Comparison of ENCODE assay signal across 39 cellular contexts in the genomic region with DNA sequence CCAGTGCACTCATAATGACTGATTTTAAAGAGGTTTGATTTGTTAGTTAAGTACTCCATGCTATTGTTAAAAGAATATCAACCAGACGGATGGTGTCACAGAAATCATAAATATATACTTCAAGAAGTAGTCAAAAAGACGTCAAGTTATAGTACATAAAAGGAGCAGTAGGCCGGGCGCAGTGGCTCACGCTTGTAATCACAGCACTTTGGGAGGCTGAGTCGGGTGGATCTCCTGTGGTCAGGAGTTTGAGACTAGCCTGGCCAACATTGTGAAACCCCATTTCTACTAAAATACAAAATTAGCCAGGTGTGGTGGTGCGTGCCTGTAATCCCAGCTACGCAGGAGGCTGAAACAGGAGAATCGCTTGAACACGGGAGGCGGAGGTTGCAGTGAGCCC.
"Had no signal": no experiment of that assay in that cellular context is flagged by ENCODE, and none has a peak within 500 bp of the region (broad histone marks: within the 10 kb centered on the region; RNA-seq: fewer than 3 reads in every experiment).

No MANE protein-coding gene starts in this region.

- H3K27ac Mint-ChIP-seq: activated CD4-positive, alpha-beta memory T cell treated with anti-CD3 and anti-CD28 coated beads, Interleukin-2, amount 10 ng/mL, durations not matched to agents 7 days and 5 days; activated CD4-positive, alpha-beta T cell treated with anti-CD3 and anti-CD28 coated beads for 36 hours; activated CD4-positive, alpha-beta T cell treated with anti-CD3 and anti-CD28 coated beads, Interleukin-2, amount 10 ng/mL, durations not matched to agents 7 days and 5 days; activated CD8-positive, alpha-beta memory T cell treated with anti-CD3 and anti-CD28 coated beads, Interleukin-2, amount 10 ng/mL, durations not matched to agents 7 days and 5 days; activated CD8-positive, alpha-beta T cell treated with anti-CD3 and anti-CD28 coated beads, Interleukin-2, amount 10 ng/mL, durations not matched to agents 7 days and 5 days; activated naive CD4-positive, alpha-beta T cell treated with anti-CD3 and anti-CD28 coated beads, Interleukin-2, amount 10 ng/mL, durations not matched to agents 7 days and 5 days; activated naive CD4-positive, alpha-beta T cell treated with anti-CD3 and anti-CD28 coated beads, Interleukin-2, amount 50 U/mL, for 24 hours; activated naive CD8-positive, alpha-beta T cell; activated naive CD8-positive, alpha-beta T cell treated with anti-CD3 and anti-CD28 coated beads, Interleukin-2, amount 10 ng/mL, durations not matched to agents 7 days and 5 days; activated naive CD8-positive, alpha-beta T cell treated with anti-CD3 and anti-CD28 coated beads, Interleukin-2, amount 50 U/mL, for 24 hours; activated T-helper 2 cell treated with anti-CD3 and anti-CD28 coated beads, Interferon-gamma antibody, Interleukin-2, Interleukin-4, amounts not matched to agents 10 μg/mL and 5 μg/mL and 100 μg/mL, durations not matched to agents 14 hours and 24 hours and 36 hours; brain; T-helper 1 cell treated with Interleukin-12 subunit alpha and Interleukin-12 subunit beta and Interleukin-4 antibody, amounts not matched to agents 30 μg/mL and 1 μg/mL, for 36 hours; T-helper 2 cell treated with Interferon-gamma antibody and Interleukin-4, amounts not matched to agents 5 μg/mL and 100 μg/mL, for 36 hours; WTC11 had no signal

- H3K27me3 ChIP-seq: ascending aorta, cardiac muscle cell had no signal

- H3K4me3 Mint-ChIP-seq: activated CD4-positive, alpha-beta memory T cell treated with anti-CD3 and anti-CD28 coated beads, Interleukin-2, amount 10 ng/mL, durations not matched to agents 7 days and 5 days; activated CD4-positive, alpha-beta T cell treated with anti-CD3 and anti-CD28 coated beads for 36 hours; activated CD4-positive, alpha-beta T cell treated with anti-CD3 and anti-CD28 coated beads, Interleukin-2, amount 10 ng/mL, durations not matched to agents 7 days and 5 days; activated CD8-positive, alpha-beta memory T cell treated with anti-CD3 and anti-CD28 coated beads, Interleukin-2, amount 10 ng/mL, durations not matched to agents 7 days and 5 days; activated CD8-positive, alpha-beta T cell treated with anti-CD3 and anti-CD28 coated beads, Interleukin-2, amount 10 ng/mL, durations not matched to agents 7 days and 5 days; activated naive CD4-positive, alpha-beta T cell treated with anti-CD3 and anti-CD28 coated beads, Interleukin-2, amount 10 ng/mL, durations not matched to agents 7 days and 5 days; activated naive CD4-positive, alpha-beta T cell treated with anti-CD3 and anti-CD28 coated beads, Interleukin-2, amount 50 U/mL, for 24 hours; activated naive CD8-positive, alpha-beta T cell; activated naive CD8-positive, alpha-beta T cell treated with anti-CD3 and anti-CD28 coated beads, Interleukin-2, amount 10 ng/mL, durations not matched to agents 7 days and 5 days; activated naive CD8-positive, alpha-beta T cell treated with anti-CD3 and anti-CD28 coated beads, Interleukin-2, amount 50 U/mL, for 24 hours; activated T-cell treated with anti-CD3 and anti-CD28 coated beads, Interleukin-2, amount 50 U/mL, for 4 hours; brain; central memory CD8-positive, alpha-beta T cell; T-helper 1 cell treated with Interleukin-12 subunit alpha and Interleukin-12 subunit beta and Interleukin-4 antibody, amounts not matched to agents 30 μg/mL and 1 μg/mL, for 36 hours; T-helper 2 cell treated with Interferon-gamma antibody and Interleukin-4, amounts not matched to agents 5 μg/mL and 100 μg/mL, for 36 hours; WTC11 had no signal

- ATAC-seq: activated CD4-positive, alpha-beta T cell treated with anti-CD3 and anti-CD28 coated beads for 36 hours; activated CD4-positive, CD25-positive, alpha-beta regulatory T cell treated with anti-CD3 and anti-CD28 coated beads, Interleukin-2, amount 50 U/mL, for 24 hours; activated CD8-positive, alpha-beta memory T cell treated with anti-CD3 and anti-CD28 coated beads, Interleukin-2, amount 10 ng/mL, durations not matched to agents 7 days and 5 days; activated CD8-positive, alpha-beta T cell treated with anti-CD3 and anti-CD28 coated beads, Interleukin-2, amount 10 ng/mL, durations not matched to agents 7 days and 5 days; activated naive CD8-positive, alpha-beta T cell treated with anti-CD3 and anti-CD28 coated beads, Interleukin-2, amount 50 U/mL, for 24 hours; activated T-cell treated with anti-CD3 and anti-CD28 coated beads, Interleukin-2, amount 50 U/mL, for 4 hours; WTC11 had no signal

- H3K4me1 Mint-ChIP-seq: activated CD4-positive, alpha-beta memory T cell treated with anti-CD3 and anti-CD28 coated beads, Interleukin-2, amount 10 ng/mL, durations not matched to agents 7 days and 5 days; activated CD4-positive, alpha-beta T cell treated with anti-CD3 and anti-CD28 coated beads for 36 hours; activated CD4-positive, alpha-beta T cell treated with anti-CD3 and anti-CD28 coated beads, Interleukin-2, amount 10 ng/mL, durations not matched to agents 7 days and 5 days; activated CD8-positive, alpha-beta memory T cell treated with anti-CD3 and anti-CD28 coated beads, Interleukin-2, amount 10 ng/mL, durations not matched to agents 7 days and 5 days; activated naive CD4-positive, alpha-beta T cell treated with anti-CD3 and anti-CD28 coated beads, Interleukin-2, amount 10 ng/mL, durations not matched to agents 7 days and 5 days; activated naive CD4-positive, alpha-beta T cell treated with anti-CD3 and anti-CD28 coated beads, Interleukin-2, amount 50 U/mL, for 24 hours; activated naive CD8-positive, alpha-beta T cell treated with anti-CD3 and anti-CD28 coated beads, Interleukin-2, amount 10 ng/mL, durations not matched to agents 7 days and 5 days; activated naive CD8-positive, alpha-beta T cell treated with anti-CD3 and anti-CD28 coated beads, Interleukin-2, amount 50 U/mL, for 24 hours; brain; central memory CD8-positive, alpha-beta T cell; WTC11 had no signal

- H3K9me3 ChIP-seq: ascending aorta had no signal

- H3K36me3 ChIP-seq: ascending aorta, cardiac muscle cell, WERI-Rb-1 had no signal

- DNase-seq: activated CD4-positive, alpha-beta memory T cell treated with anti-CD3 and anti-CD28 coated beads, Interleukin-2, amount 10 ng/mL, durations not matched to agents 7 days and 5 days; activated CD4-positive, alpha-beta T cell treated with anti-CD3 and anti-CD28 coated beads for 1 hour; activated CD4-positive, alpha-beta T cell treated with anti-CD3 and anti-CD28 coated beads for 36 hours; activated CD4-positive, alpha-beta T cell treated with anti-CD3 and anti-CD28 coated beads for 48 hours; activated CD4-positive, alpha-beta T cell treated with anti-CD3 and anti-CD28 coated beads, Interleukin-2, amount 10 ng/mL, durations not matched to agents 7 days and 5 days; activated CD4-positive, alpha-beta T cell treated with anti-CD3 and anti-CD28 coated beads, Interleukin-2, amount 50 U/mL, for 48 hours; activated CD4-positive, CD25-positive, alpha-beta regulatory T cell; activated CD8-positive, alpha-beta memory T cell treated with anti-CD3 and anti-CD28 coated beads for 24 hours; activated CD8-positive, alpha-beta memory T cell treated with anti-CD3 and anti-CD28 coated beads, Interleukin-2, amount 10 ng/mL, durations not matched to agents 7 days and 5 days; activated CD8-positive, alpha-beta memory T cell treated with anti-CD3 and anti-CD28 coated beads, Interleukin-2, amount 50 U/mL, for 48 hours; activated CD8-positive, alpha-beta T cell treated with anti-CD3 and anti-CD28 coated beads, Interleukin-2, amount 10 ng/mL, durations not matched to agents 7 days and 5 days; activated effector memory CD4-positive, alpha-beta T cell treated with Interleukin-2 at 50 U/mL for 16 hours; activated gamma-delta T cell; activated naive CD4-positive, alpha-beta T cell treated with anti-CD3 and anti-CD28 coated beads, Interleukin-2, amount 10 ng/mL, durations not matched to agents 7 days and 5 days; activated naive CD4-positive, alpha-beta T cell treated with Interleukin-2 at 50 U/mL for 16 hours; activated naive CD8-positive, alpha-beta T cell treated with anti-CD3 and anti-CD28 coated beads, Interleukin-2, amount 10 ng/mL, durations not matched to agents 7 days and 5 days; activated naive CD8-positive, alpha-beta T cell treated with anti-CD3 and anti-CD28 coated beads, Interleukin-2, amount 50 U/mL, for 24 hours; activated T-cell treated with anti-CD3 and anti-CD28 coated beads, Interleukin-2, amount 50 U/mL, for 4 hours; amygdala; anterior cingulate cortex; caudate nucleus; cerebellar nuclear complex; SW 1271; T-helper 1 cell; T-helper 2 cell; T-helper 9 cell; WERI-Rb-1 had no signal

- H3K4me1 ChIP-seq: ascending aorta had no signal

- H3K27ac ChIP-seq: ascending aorta, cardiac muscle cell, WERI-Rb-1 had no signal

- H3K4me3 ChIP-seq: ascending aorta, cardiac muscle cell had no signal

- FAIRE-seq: bronchial epithelial cell had no signal

- H3K9me3 Mint-ChIP-seq: brain, WTC11 had no signal

- H3K36me3 Mint-ChIP-seq: activated CD8-positive, alpha-beta memory T cell treated with anti-CD3 and anti-CD28 coated beads, Interleukin-2, amount 10 ng/mL, durations not matched to agents 7 days and 5 days; activated naive CD4-positive, alpha-beta T cell treated with anti-CD3 and anti-CD28 coated beads, Interleukin-2, amount 10 ng/mL, durations not matched to agents 7 days and 5 days; activated naive CD4-positive, alpha-beta T cell treated with anti-CD3 and anti-CD28 coated beads, Interleukin-2, amount 50 U/mL, for 24 hours; activated naive CD8-positive, alpha-beta T cell; activated naive CD8-positive, alpha-beta T cell treated with anti-CD3 and anti-CD28 coated beads, Interleukin-2, amount 10 ng/mL, durations not matched to agents 7 days and 5 days; brain; WTC11 had no signal

- H3K27me3 Mint-ChIP-seq: activated CD4-positive, alpha-beta memory T cell treated with anti-CD3 and anti-CD28 coated beads, Interleukin-2, amount 10 ng/mL, durations not matched to agents 7 days and 5 days; activated CD4-positive, alpha-beta T cell treated with anti-CD3 and anti-CD28 coated beads for 36 hours; activated CD4-positive, alpha-beta T cell treated with anti-CD3 and anti-CD28 coated beads, Interleukin-2, amount 10 ng/mL, durations not matched to agents 7 days and 5 days; activated CD8-positive, alpha-beta memory T cell treated with anti-CD3 and anti-CD28 coated beads, Interleukin-2, amount 10 ng/mL, durations not matched to agents 7 days and 5 days; activated naive CD4-positive, alpha-beta T cell treated with anti-CD3 and anti-CD28 coated beads, Interleukin-2, amount 10 ng/mL, durations not matched to agents 7 days and 5 days; activated naive CD4-positive, alpha-beta T cell treated with anti-CD3 and anti-CD28 coated beads, Interleukin-2, amount 50 U/mL, for 24 hours; activated naive CD8-positive, alpha-beta T cell; activated naive CD8-positive, alpha-beta T cell treated with anti-CD3 and anti-CD28 coated beads, Interleukin-2, amount 10 ng/mL, durations not matched to agents 7 days and 5 days; activated naive CD8-positive, alpha-beta T cell treated with anti-CD3 and anti-CD28 coated beads, Interleukin-2, amount 50 U/mL, for 24 hours; brain; central memory CD8-positive, alpha-beta T cell had no signal
